Comparison of ENCODE assay signal across 16 cellular contexts in genomic region chr7:26937956-26938623, GRCh38.
DNase-seq lines count a peak whose midpoint lies in the region; ATAC-seq and TF ChIP-seq lines count a peak whose summit lies in the region.
"Had no signal": no experiment of that assay in that cellular context is flagged by ENCODE, and none has a peak within 500 bp of the region (broad histone marks: within the 10 kb centered on the region; RNA-seq: fewer than 3 reads in every experiment).

No MANE protein-coding gene starts in this region.

- no peaks in the 10 kb centered on the region for H3K9me3 ChIP-seq in psoas muscle
- H3K9me3 ChIP-seq in Peyer's patch = no peaks in the 10 kb centered on the region
- H3K9me3 ChIP-seq: vagina had no signal

- DNase-seq in ACHN (peak; percentile 91), HK-2 (ENCODE audit: unreplicated experiment) (peak; percentile 6), fibroblast of mammary gland (ENCODE audit: low read depth) (peak; percentile 44), psoas muscle (no peak), Peyer's patch (no peak)
- DNase-seq: activated gamma-delta T cell; anterior cingulate cortex; CD4-positive, CD25-positive, alpha-beta regulatory T cell; NCI-H187; NCI-H446 treated with DMSO at 0.1 percent for 48 hours; nephron progenitor cell; T-helper 9 cell had no signal

- H3K4me3 ChIP-seq in fibroblast of mammary gland (ENCODE audit: control insufficient read depth, low read depth, low read length) (no peak overlapping the region), psoas muscle (no peak overlapping the region), Peyer's patch (no peak overlapping the region)
- H3K4me3 ChIP-seq: vagina had no signal

- no peak for TF ChIP-seq POLR2A in Peyer's patch (IDR thresholded peaks at IDR 0.05)

- H3K27ac ChIP-seq in psoas muscle = no peak overlapping the region
- H3K27ac ChIP-seq in Peyer's patch = no peak overlapping the region
- H3K27ac ChIP-seq: vagina had no signal

- ATAC-seq in GM21619 (IDR thresholded peaks at IDR 0.05; ENCODE audit: unreplicated experiment) (peak; percentile 78), psoas muscle (no peak), HG03025 (IDR thresholded peaks at IDR 0.05; ENCODE audit: low FRiP score, unreplicated experiment) (no peak), HG02938 (IDR thresholded peaks at IDR 0.05; ENCODE audit: unreplicated experiment) (no peak)

- 80 to 82% (median 81%) methylated on average over 1 of the region's 1 CpG for WGBS in psoas muscle, 3 donors

- H3K27me3 ChIP-seq in psoas muscle (ENCODE audit: insufficient read depth in 3 of 3, low read length in 2 of 3) (no peaks in the 10 kb centered on the region), Peyer's patch (no peaks in the 10 kb centered on the region)
- H3K27me3 ChIP-seq: vagina had no signal

- TF ChIP-seq CTCF in fibroblast of mammary gland (conservative IDR thresholded peaks at IDR 0.05; ENCODE audit: control insufficient read depth, insufficient read depth, low read depth, low read length) = no peak
- TF ChIP-seq CTCF in psoas muscle (IDR thresholded peaks at IDR 0.05) = no peak
- TF ChIP-seq CTCF in Peyer's patch (IDR thresholded peaks at IDR 0.05) = no peak

- intact Hi-C loops in psoas muscle (cut with DNase I) = no loop called here

- in situ Hi-C loops in ACHN (cut with HindIII; ENCODE audit: low pct_ligation_motif_present, low pct_unique_long_range_greater_than_20kb, low sequenced_read_pairs) = no loop called here

- no peaks in the 10 kb centered on the region for H3K4me1 ChIP-seq in psoas muscle
- H3K4me1 ChIP-seq in Peyer's patch = no peaks in the 10 kb centered on the region
- H3K4me1 ChIP-seq: vagina had no signal

- H3K36me3 ChIP-seq in psoas muscle (ENCODE audit: insufficient read depth in 1 of 2, low read depth in 1 of 2) = no peaks in the 10 kb centered on the region
- H3K36me3 ChIP-seq in Peyer's patch = no peaks in the 10 kb centered on the region
- H3K36me3 ChIP-seq: vagina had no signal

Comparison
In these comparisons a context has a peak if more than half of its experiments do, and no peak if none do; other contexts are left out.
1. DNase-seq: peak in ACHN (single experiment), HK-2 (single experiment) and fibroblast of mammary gland (single experiment); none in psoas muscle (0 of 2) and Peyer's patch (0 of 3).